ENCODE assay signal across 19 cellular contexts in the genomic region with DNA sequence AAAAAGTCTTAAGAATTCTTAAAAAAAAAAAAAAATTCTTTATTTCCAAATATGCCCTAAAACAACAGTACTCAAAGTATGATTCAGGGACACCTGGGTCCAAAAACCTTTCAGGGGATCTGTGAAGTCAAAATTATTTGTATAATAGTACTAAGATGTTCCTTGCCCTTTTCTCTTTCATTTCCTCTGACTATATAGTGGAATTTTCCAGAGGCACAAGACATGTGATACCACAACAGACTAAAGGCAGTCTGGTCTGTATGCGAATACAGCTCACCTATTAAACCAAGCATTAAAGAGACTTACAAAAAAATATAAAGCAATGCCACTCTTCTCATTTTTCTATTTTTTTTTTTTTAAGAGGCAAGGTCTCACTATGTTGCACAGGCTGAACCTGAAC. TPM values are rescaled to one million over a fixed set of nuclear protein-coding genes. Genes with fewer than 3 reads are reported as not detected.
DNase-seq lines count a peak whose midpoint lies in the region; ATAC-seq lines count a peak whose summit lies in the region.
"Had no signal": no experiment of that assay in that cellular context is flagged by ENCODE, and none has a peak within 500 bp of the region (broad histone marks: within the 10 kb centered on the region; RNA-seq: fewer than 3 reads in every experiment).

No MANE protein-coding gene starts in this region.

- ATAC-seq in T-helper 17 cell (no peak), GM21723 (IDR thresholded peaks at IDR 0.05; ENCODE audit: unreplicated experiment) (no peak)
- ATAC-seq: HepG2, Right ventricle myocardium inferior had no signal

- H3K27ac Mint-ChIP-seq in activated naive CD4-positive, alpha-beta T cell treated with anti-CD3 and anti-CD28 coated beads for 36 hours = peak overlapping the region; percentile 96
- peak overlapping the region; percentile 29 for H3K27ac Mint-ChIP-seq in T-helper 17 cell
- peak overlapping the region; percentile 56 for H3K27ac Mint-ChIP-seq in activated naive CD8-positive, alpha-beta T cell treated with anti-CD3 and anti-CD28 coated beads for 36 hours
- H3K27ac Mint-ChIP-seq in stimulated activated naive CD8-positive, alpha-beta T cell treated with anti-CD3 and anti-CD28 coated beads, Interleukin-15, Interleukin-2, amounts not matched to agents 100 ng/mL and 50 ng/mL, for 24 hours = peak overlapping the region; percentile 86

- H3K4me1 Mint-ChIP-seq in activated naive CD4-positive, alpha-beta T cell treated with anti-CD3 and anti-CD28 coated beads for 36 hours (ENCODE audit: low read depth) = peaks cover 57% of the 10 kb centered on the region
- peaks cover 7% of the 10 kb centered on the region for H3K4me1 Mint-ChIP-seq in T-helper 17 cell
- H3K4me1 Mint-ChIP-seq in activated naive CD8-positive, alpha-beta T cell treated with anti-CD3 and anti-CD28 coated beads for 36 hours = peaks cover 34% of the 10 kb centered on the region
- peaks cover 40% of the 10 kb centered on the region for H3K4me1 Mint-ChIP-seq in stimulated activated naive CD8-positive, alpha-beta T cell treated with anti-CD3 and anti-CD28 coated beads, Interleukin-15, Interleukin-2, amounts not matched to agents 100 ng/mL and 50 ng/mL, for 24 hours (ENCODE audit: low read depth)

- H3K36me3 Mint-ChIP-seq in activated naive CD4-positive, alpha-beta T cell treated with anti-CD3 and anti-CD28 coated beads for 36 hours (ENCODE audit: low read depth) = peaks cover 51% of the 10 kb centered on the region
- peaks cover 6% of the 10 kb centered on the region for H3K36me3 Mint-ChIP-seq in T-helper 17 cell (ENCODE audit: low read depth)
- peaks cover 51% of the 10 kb centered on the region for H3K36me3 Mint-ChIP-seq in activated naive CD8-positive, alpha-beta T cell treated with anti-CD3 and anti-CD28 coated beads for 36 hours
- H3K36me3 Mint-ChIP-seq in stimulated activated naive CD8-positive, alpha-beta T cell treated with anti-CD3 and anti-CD28 coated beads, Interleukin-15, Interleukin-2, amounts not matched to agents 100 ng/mL and 50 ng/mL, for 24 hours (ENCODE audit: low read depth) = peaks cover 73% of the 10 kb centered on the region

- H3K27me3 Mint-ChIP-seq in activated naive CD4-positive, alpha-beta T cell treated with anti-CD3 and anti-CD28 coated beads for 36 hours (ENCODE audit: low read depth) = no peaks in the 10 kb centered on the region
- H3K27me3 Mint-ChIP-seq in T-helper 17 cell = no peaks in the 10 kb centered on the region
- no peaks in the 10 kb centered on the region for H3K27me3 Mint-ChIP-seq in activated naive CD8-positive, alpha-beta T cell treated with anti-CD3 and anti-CD28 coated beads for 36 hours
- no peaks in the 10 kb centered on the region for H3K27me3 Mint-ChIP-seq in stimulated activated naive CD8-positive, alpha-beta T cell treated with anti-CD3 and anti-CD28 coated beads, Interleukin-15, Interleukin-2, amounts not matched to agents 100 ng/mL and 50 ng/mL, for 24 hours
- H3K27me3 Mint-ChIP-seq: CD8-positive, alpha-beta memory T cell had no signal

- intact Hi-C loops in activated naive CD4-positive, alpha-beta T cell treated with anti-CD3 and anti-CD28 coated beads for 36 hours (cut with micrococcal nuclease) = no loop called here

- H3K4me3 Mint-ChIP-seq in activated naive CD4-positive, alpha-beta T cell treated with anti-CD3 and anti-CD28 coated beads for 36 hours = no peak overlapping the region
- H3K4me3 Mint-ChIP-seq in T-helper 17 cell = no peak overlapping the region
- H3K4me3 Mint-ChIP-seq in activated naive CD8-positive, alpha-beta T cell treated with anti-CD3 and anti-CD28 coated beads for 36 hours = no peak overlapping the region
- H3K4me3 Mint-ChIP-seq in stimulated activated naive CD8-positive, alpha-beta T cell treated with anti-CD3 and anti-CD28 coated beads, Interleukin-15, Interleukin-2, amounts not matched to agents 100 ng/mL and 50 ng/mL, for 24 hours = peak overlapping the region; percentile 13
- H3K4me3 Mint-ChIP-seq: CD8-positive, alpha-beta memory T cell had no signal

- CTCF ChIA-PET in activated naive CD4-positive, alpha-beta T cell treated with anti-CD3 and anti-CD28 coated beads for 36 hours (lab: Charles Lee) = interaction anchor here (0.7 to 1.2 kb wide), 6 partner anchors 12 to 82 kb away, joined by 3 to 4 read pairs (median 3); no protein-coding TSS in a partner anchor

- DNase-seq in activated naive CD4-positive, alpha-beta T cell treated with anti-CD3 and anti-CD28 coated beads for 36 hours = no peak
- no peak for DNase-seq in activated naive CD4-positive, alpha-beta T cell (lab: John Stamatoyannopoulos, UW)
- DNase-seq in T-helper 17 cell (no peak), cortex of kidney (lab: John Stamatoyannopoulos, UW) (no peak)
- no peak for DNase-seq in activated naive CD8-positive, alpha-beta T cell treated with anti-CD3 and anti-CD28 coated beads for 36 hours
- DNase-seq: CD8-positive, alpha-beta memory T cell; DMS53; EL; KBM-7; NCI-H1105 treated with DMSO at 0.1 percent for 48 hours; NCI-H1694; NCI-H2081 treated with DMSO at 0.1 percent for 48 hours; NCI-H446 treated with DMSO at 0.1 percent for 48 hours; NK-92 treated with Interleukin-12 subunit alpha and Interleukin-12 subunit beta, amount 100 ng/mL, for 24 hours had no signal

- H3K9me3 Mint-ChIP-seq in activated naive CD4-positive, alpha-beta T cell treated with anti-CD3 and anti-CD28 coated beads for 36 hours = no peaks in the 10 kb centered on the region
- no peaks in the 10 kb centered on the region for H3K9me3 Mint-ChIP-seq in activated naive CD8-positive, alpha-beta T cell treated with anti-CD3 and anti-CD28 coated beads for 36 hours
- H3K9me3 Mint-ChIP-seq in stimulated activated naive CD8-positive, alpha-beta T cell treated with anti-CD3 and anti-CD28 coated beads, Interleukin-15, Interleukin-2, amounts not matched to agents 100 ng/mL and 50 ng/mL, for 24 hours = no peaks in the 10 kb centered on the region
- H3K9me3 Mint-ChIP-seq: CD8-positive, alpha-beta memory T cell had no signal

- no peaks in the 10 kb centered on the region for H3K9me3 ChIP-seq in T-helper 17 cell (ENCODE audit: control insufficient read depth, low read length, poor library complexity, severe bottlenecking)
- H3K9me3 ChIP-seq: BLaER1 treated with 17β-estradiol and CSF1 and Interleukin-3, amounts not matched to agents 10 nM and 100 nM had no signal

RNA-seq across cellular contexts. Expression of a gene that starts 15.4 kb away (rescaled TPM):
- 10 to 100 TPM; 79.5 to 80.8 TPM for total RNA-seq in activated naive CD4-positive, alpha-beta T cell treated with anti-CD3 and anti-CD28 coated beads for 36 hours
- total RNA-seq in T-helper 17 cell = 10 to 100 TPM; 44.3 to 47.0 TPM
- 100 to 1,000 TPM; 121 to 123 TPM for total RNA-seq in activated naive CD8-positive, alpha-beta T cell treated with anti-CD3 and anti-CD28 coated beads for 36 hours

RNA-seq across cellular contexts. Expression of a gene that starts 56.1 kb away (rescaled TPM):
- total RNA-seq in activated naive CD4-positive, alpha-beta T cell treated with anti-CD3 and anti-CD28 coated beads for 36 hours = 1 to 10 TPM; 9.3 to 9.8 TPM
- total RNA-seq in T-helper 17 cell = 10 to 100 TPM; 11.7 to 11.9 TPM
- 1 to 10 TPM; 8.9 to 9.9 TPM for total RNA-seq in activated naive CD8-positive, alpha-beta T cell treated with anti-CD3 and anti-CD28 coated beads for 36 hours

Comparison
In these comparisons a context has a peak if more than half of its experiments do, and no peak if none do; other contexts are left out.
1. H3K27ac Mint-ChIP-seq: peak in every context shown above with its lines; median percentile 96 in activated naive CD4-positive, alpha-beta T cell treated with anti-CD3 and anti-CD28 coated beads for 36 hours; 86 in stimulated activated naive CD8-positive, alpha-beta T cell treated with anti-CD3 and anti-CD28 coated beads, Interleukin-15, Interleukin-2, amounts not matched to agents 100 ng/mL and 50 ng/mL, for 24 hours; 56 in activated naive CD8-positive, alpha-beta T cell treated with anti-CD3 and anti-CD28 coated beads for 36 hours; 29 in T-helper 17 cell.